25 cellular contexts compared by ENCODE assay signal in genomic region chr19:2484178-2484937, GRCh38. TPM values are rescaled to one million over a fixed set of nuclear protein-coding genes. Genes with fewer than 3 reads are reported as not detected.
"Had no signal": no experiment of that assay in that cellular context is flagged by ENCODE, and none has a peak within 500 bp of the region (broad histone marks: within the 10 kb centered on the region; RNA-seq: fewer than 3 reads in every experiment).

No MANE protein-coding gene starts in this region.

- H3K4me3 ChIP-seq: heart right ventricle, left lung, right atrium auricular region, stomach, thyroid gland, upper lobe of left lung had no signal

- H3K27me3 ChIP-seq: brain microvascular endothelial cell, right atrium auricular region, thyroid gland had no signal

- H3K27ac Mint-ChIP-seq: activated CD4-positive, alpha-beta T cell treated with anti-CD3 and anti-CD28 coated beads for 36 hours; activated naive CD4-positive, alpha-beta T cell treated with anti-CD3 and anti-CD28 coated beads, Interleukin-2, amount 10 ng/mL, durations not matched to agents 7 days and 5 days; activated T-helper 1 cell treated with anti-CD3 and anti-CD28 coated beads, Interleukin-12 subunit alpha, Interleukin-12 subunit beta, Interleukin-2, Interleukin-4 antibody, amounts not matched to agents 30 ng/mL and 10 ng/mL and 1 ng/mL, durations not matched to agents 14 hours and 24 hours and 36 hours; stimulated activated naive B cell treated with anti-CD40 and anti-IgM and Interleukin-4, amounts not matched to agents 10 μg/mL and 1 μg/mL and 100 μg/mL, for 72 hours had no signal

- H3K36me3 ChIP-seq: brain microvascular endothelial cell, heart right ventricle, left lung, right atrium auricular region, stomach, thyroid gland, upper lobe of left lung had no signal

- H3K4me3 Mint-ChIP-seq: activated CD4-positive, alpha-beta T cell treated with anti-CD3 and anti-CD28 coated beads for 36 hours; activated naive CD4-positive, alpha-beta T cell treated with anti-CD3 and anti-CD28 coated beads, Interleukin-2, amount 10 ng/mL, durations not matched to agents 7 days and 5 days; activated T-helper 1 cell treated with anti-CD3 and anti-CD28 coated beads, Interleukin-12 subunit alpha, Interleukin-12 subunit beta, Interleukin-2, Interleukin-4 antibody, amounts not matched to agents 30 ng/mL and 10 ng/mL and 1 ng/mL, durations not matched to agents 14 hours and 24 hours and 36 hours; stimulated activated naive B cell treated with anti-CD40 and anti-IgM and Interleukin-4, amounts not matched to agents 10 μg/mL and 1 μg/mL and 100 μg/mL, for 72 hours had no signal

- H3K9me3 ChIP-seq: thyroid gland had no signal

- H3K27ac ChIP-seq: brain microvascular endothelial cell, heart right ventricle, left lung, right atrium auricular region, stomach, thyroid gland, upper lobe of left lung had no signal

- ATAC-seq: activated CD4-positive, alpha-beta T cell treated with anti-CD3 and anti-CD28 coated beads for 36 hours; esophagus mucosa; heart right ventricle; left lung; naive thymus-derived CD4-positive, alpha-beta T cell; stimulated activated naive B cell treated with anti-CD40 and anti-IgM and Interleukin-4, amounts not matched to agents 10 μg/mL and 1 μg/mL and 100 μg/mL, for 72 hours had no signal

- DNase-seq: activated CD4-positive, alpha-beta T cell treated with anti-CD3 and anti-CD28 coated beads for 36 hours; activated CD4-positive, alpha-beta T cell treated with anti-CD3 and anti-CD28 coated beads, Interleukin-2, amount 50 U/mL, for 4 hours; activated CD4-positive, CD25-positive, alpha-beta regulatory T cell; activated effector memory CD4-positive, alpha-beta T cell treated with anti-CD3 and anti-CD28 coated beads, Interleukin-2, amount 50 U/mL, for 16 hours; activated naive CD4-positive, alpha-beta T cell treated with anti-CD3 and anti-CD28 coated beads, Interleukin-2, amount 10 ng/mL, durations not matched to agents 7 days and 5 days; activated T-cell treated with anti-CD3 and anti-CD28 coated beads for 4 hours; amniotic stem cell; brain microvascular endothelial cell; caudate nucleus; foreskin fibroblast; heart right ventricle; kidney glomerular epithelial cell; left lung; naive thymus-derived CD4-positive, alpha-beta T cell; occipital lobe; stimulated activated CD4-positive, alpha-beta T cell treated with anti-CD3 and anti-CD28 coated beads, Interleukin-15, amount 100 ng/mL, for 24 hours; stimulated activated CD4-positive, alpha-beta T cell treated with anti-CD3 and anti-CD28 coated beads, Interleukin-2, amount 100 ng/mL, for 24 hours; stimulated activated naive B cell treated with anti-CD40 and anti-IgM and Interleukin-4, amounts not matched to agents 10 μg/mL and 1 μg/mL and 100 μg/mL, for 72 hours; stomach; thyroid gland; upper lobe of left lung had no signal

RNA-seq across cellular contexts. Expression of gene GADD45B, which starts 8.4 kb away (rescaled TPM):
- polyA plus RNA-seq: neural cell had no signal
